In genomic region chr1:231918239-231919015, GRCh38 we compare ENCODE assay signal across 9 cellular contexts.
A peak's percentile ranks its signal among the peaks of the same experiment; 100 is the strongest.
DNase-seq lines count a peak whose midpoint lies in the region; ATAC-seq, FAIRE-seq and TF ChIP-seq lines count a peak whose summit lies in the region.
"Had no signal": no experiment of that assay in that cellular context is flagged by ENCODE, and none has a peak within 500 bp of the region (broad histone marks: within the 10 kb centered on the region; RNA-seq: fewer than 3 reads in every experiment).

No MANE protein-coding gene starts in this region.

- H3K9me3 Mint-ChIP-seq in activated CD8-positive, alpha-beta memory T cell treated with anti-CD3 and anti-CD28 coated beads, Interleukin-2, amount 10 ng/mL, durations not matched to agents 7 days and 5 days (ENCODE audit: low read depth): peaks cover 3% of the 10 kb centered on the region
- H3K9me3 Mint-ChIP-seq in T-cell: no peaks in the 10 kb centered on the region
- no peaks in the 10 kb centered on the region for H3K9me3 Mint-ChIP-seq in stimulated activated effector memory CD8-positive, alpha-beta T cell treated with anti-CD3 and anti-CD28 coated beads, Interleukin-12 subunit alpha, Interleukin-12 subunit beta, amount 100 ng/mL, for 72 hours
- H3K9me3 Mint-ChIP-seq: stimulated activated naive B cell treated with anti-CD40 and anti-IgM and Interleukin-4, amounts not matched to agents 10 μg/mL and 1 μg/mL and 100 μg/mL, for 72 hours had no signal

- H3K27me3 ChIP-seq in effector memory CD4-positive, alpha-beta T cell (replicated peaks; ENCODE audit: control insufficient read depth, insufficient read depth, low read length, poor library complexity, severe bottlenecking): no peaks in the 10 kb centered on the region

- TF ChIP-seq POLR2A in GM12892 (IDR thresholded peaks at IDR 0.05; ENCODE audit: low read depth, low read length): no peak

- H3K27me3 Mint-ChIP-seq in activated CD8-positive, alpha-beta memory T cell treated with anti-CD3 and anti-CD28 coated beads, Interleukin-2, amount 10 ng/mL, durations not matched to agents 7 days and 5 days: no peaks in the 10 kb centered on the region
- no peaks in the 10 kb centered on the region for H3K27me3 Mint-ChIP-seq in T-cell
- H3K27me3 Mint-ChIP-seq: stimulated activated naive B cell treated with anti-CD40 and anti-IgM and Interleukin-4, amounts not matched to agents 10 μg/mL and 1 μg/mL and 100 μg/mL, for 72 hours had no signal

- CTCF ChIA-PET in activated CD8-positive, alpha-beta memory T cell treated with anti-CD3 and anti-CD28 coated beads, Interleukin-2, amount 10 ng/mL, durations not matched to agents 7 days and 5 days (lab: Charles Lee): interaction anchor here (1.0 to 1.5 kb wide), 4 partner anchors 14 to 57 kb away, joined by 3 to 6 read pairs (median 6); no protein-coding TSS in a partner anchor
- CTCF ChIA-PET in T-cell (lab: Charles Lee): interaction anchor here (0.6 to 1.3 kb wide), 5 partner anchors 13 to 709 kb away, joined by 3 to 4 read pairs (median 3); no protein-coding TSS in a partner anchor

- no peak for FAIRE-seq in GM12892 (lab: Jason Lieb, UNC)

- DNase-seq in activated CD8-positive, alpha-beta memory T cell treated with anti-CD3 and anti-CD28 coated beads, Interleukin-2, amount 10 ng/mL, durations not matched to agents 7 days and 5 days: peak; percentile 52
- DNase-seq in activated CD8-positive, alpha-beta memory T cell treated with anti-CD3 and anti-CD28 coated beads for 24 hours: no peak
- DNase-seq in T-cell (peak in 31 of 34 experiments; percentile 5 to 64 (median 23)), hypothalamus (lab: John Stamatoyannopoulos, UW) (no peak), OCI-M2 (lab: John Stamatoyannopoulos, UW; ENCODE audit: unreplicated experiment) (no peak), GM12892 (ENCODE audit: insufficient read length) (no peak)
- DNase-seq in effector memory CD4-positive, alpha-beta T cell: peak in 2 of 3 donors; percentile 3 to 11
- no peak for DNase-seq in stimulated activated effector memory CD8-positive, alpha-beta T cell treated with anti-CD3 and anti-CD28 coated beads, Interleukin-12 subunit alpha, Interleukin-12 subunit beta, amount 100 ng/mL, for 72 hours (ENCODE audit: low spot score in 2 of 2)
- DNase-seq: stimulated activated naive B cell treated with anti-CD40 and anti-IgM and Interleukin-4, amounts not matched to agents 10 μg/mL and 1 μg/mL and 100 μg/mL, for 72 hours had no signal

- H3K4me1 ChIP-seq in effector memory CD4-positive, alpha-beta T cell (ENCODE audit: control insufficient read depth, insufficient read depth, low read length, poor library complexity, severe bottlenecking): peaks cover 48% of the 10 kb centered on the region

- peak overlapping the region; percentile 0 for H3K4me3 ChIP-seq in effector memory CD4-positive, alpha-beta T cell (ENCODE audit: insufficient read depth, low read depth, low read length, poor library complexity, severe bottlenecking)

- H3K27ac Mint-ChIP-seq in activated CD8-positive, alpha-beta memory T cell treated with anti-CD3 and anti-CD28 coated beads, Interleukin-2, amount 10 ng/mL, durations not matched to agents 7 days and 5 days: peak overlapping the region; percentile 80
- peak overlapping the region; percentile 89 to 92 for H3K27ac Mint-ChIP-seq in T-cell
- H3K27ac Mint-ChIP-seq in stimulated activated effector memory CD8-positive, alpha-beta T cell treated with anti-CD3 and anti-CD28 coated beads, Interleukin-12 subunit alpha, Interleukin-12 subunit beta, amount 100 ng/mL, for 72 hours: peak overlapping the region; percentile 73
- H3K27ac Mint-ChIP-seq: stimulated activated naive B cell treated with anti-CD40 and anti-IgM and Interleukin-4, amounts not matched to agents 10 μg/mL and 1 μg/mL and 100 μg/mL, for 72 hours had no signal

- peaks cover 7% of the 10 kb centered on the region for H3K36me3 Mint-ChIP-seq in activated CD8-positive, alpha-beta memory T cell treated with anti-CD3 and anti-CD28 coated beads, Interleukin-2, amount 10 ng/mL, durations not matched to agents 7 days and 5 days
- peaks cover 7% of the 10 kb centered on the region for H3K36me3 Mint-ChIP-seq in T-cell
- no peaks in the 10 kb centered on the region for H3K36me3 Mint-ChIP-seq in stimulated activated effector memory CD8-positive, alpha-beta T cell treated with anti-CD3 and anti-CD28 coated beads, Interleukin-12 subunit alpha, Interleukin-12 subunit beta, amount 100 ng/mL, for 72 hours
- H3K36me3 Mint-ChIP-seq: stimulated activated naive B cell treated with anti-CD40 and anti-IgM and Interleukin-4, amounts not matched to agents 10 μg/mL and 1 μg/mL and 100 μg/mL, for 72 hours had no signal

- H3K9me3 ChIP-seq in effector memory CD4-positive, alpha-beta T cell (ENCODE audit: control insufficient read depth, low read length): no peaks in the 10 kb centered on the region

- H3K36me3 ChIP-seq in effector memory CD4-positive, alpha-beta T cell (ENCODE audit: control insufficient read depth, insufficient read depth, low read length): no peaks in the 10 kb centered on the region

- peaks cover 51% of the 10 kb centered on the region for H3K4me1 Mint-ChIP-seq in activated CD8-positive, alpha-beta memory T cell treated with anti-CD3 and anti-CD28 coated beads, Interleukin-2, amount 10 ng/mL, durations not matched to agents 7 days and 5 days
- H3K4me1 Mint-ChIP-seq in T-cell: peaks cover 80 to 89% (median 83%) of the 10 kb centered on the region in 3 donors
- H3K4me1 Mint-ChIP-seq in stimulated activated effector memory CD8-positive, alpha-beta T cell treated with anti-CD3 and anti-CD28 coated beads, Interleukin-12 subunit alpha, Interleukin-12 subunit beta, amount 100 ng/mL, for 72 hours: peaks cover 70% of the 10 kb centered on the region

- POLR2A ChIA-PET in T-cell (lab: Charles Lee): interaction anchor here in 1 of 2 donors (0.6 kb wide), 1 partner anchor 427 kb away, joined by 3 read pairs; no protein-coding TSS in a partner anchor

- peak overlapping the region; percentile 35 for H3K4me3 Mint-ChIP-seq in activated CD8-positive, alpha-beta memory T cell treated with anti-CD3 and anti-CD28 coated beads, Interleukin-2, amount 10 ng/mL, durations not matched to agents 7 days and 5 days
- peak overlapping the region; percentile 53 to 69 (median 61) for H3K4me3 Mint-ChIP-seq in T-cell
- peak overlapping the region; percentile 43 for H3K4me3 Mint-ChIP-seq in stimulated activated effector memory CD8-positive, alpha-beta T cell treated with anti-CD3 and anti-CD28 coated beads, Interleukin-12 subunit alpha, Interleukin-12 subunit beta, amount 100 ng/mL, for 72 hours

- peak; percentile 39 for ATAC-seq in activated CD8-positive, alpha-beta memory T cell treated with anti-CD3 and anti-CD28 coated beads, Interleukin-2, amount 10 ng/mL, durations not matched to agents 7 days and 5 days
- ATAC-seq in T-cell (replicated peaks in 1 of 4): peak; percentile 55 to 78 (median 66)
- peak; percentile 39 for ATAC-seq in stimulated activated effector memory CD8-positive, alpha-beta T cell treated with anti-CD3 and anti-CD28 coated beads, Interleukin-12 subunit alpha, Interleukin-12 subunit beta, amount 100 ng/mL, for 72 hours

- peak overlapping the region; percentile 3 for H3K27ac ChIP-seq in effector memory CD4-positive, alpha-beta T cell (ENCODE audit: insufficient read depth, low read length, poor library complexity, severe bottlenecking)

Comparison
In these comparisons a context has a peak if more than half of its experiments do, and no peak if none do; other contexts are left out.
1. DNase-seq: peak in activated CD8-positive, alpha-beta memory T cell treated with anti-CD3 and anti-CD28 coated beads, Interleukin-2, amount 10 ng/mL, durations not matched to agents 7 days and 5 days (single experiment), T-cell (31 of 34) and effector memory CD4-positive, alpha-beta T cell (2 of 3); none in activated CD8-positive, alpha-beta memory T cell treated with anti-CD3 and anti-CD28 coated beads for 24 hours (single experiment), stimulated activated effector memory CD8-positive, alpha-beta T cell treated with anti-CD3 and anti-CD28 coated beads, Interleukin-12 subunit alpha, Interleukin-12 subunit beta, amount 100 ng/mL, for 72 hours (0 of 2), hypothalamus (0 of 51), OCI-M2 (single experiment) and GM12892 (single experiment).
2. Peak in every context shown above with its lines, with median percentiles within 50 percentile points of each other: ATAC-seq, H3K27ac Mint-ChIP-seq and H3K4me3 Mint-ChIP-seq.